In genomic region chr1:153537376-153537730, GRCh38 we compare ENCODE assay signal across 19 cellular contexts. TPM values are rescaled to one million over a fixed set of nuclear protein-coding genes. Genes with fewer than 3 reads are reported as not detected.
DNase-seq lines count a peak whose midpoint lies in the region; ATAC-seq, FAIRE-seq and TF ChIP-seq lines count a peak whose summit lies in the region.
"Had no signal": no experiment of that assay in that cellular context is flagged by ENCODE, and none has a peak within 500 bp of the region (broad histone marks: within the 10 kb centered on the region; RNA-seq: fewer than 3 reads in every experiment).

No MANE protein-coding gene starts in this region.

- H3K27ac ChIP-seq in Panc1 (ENCODE audit: low read length) (peak overlapping the region; percentile 96), small intestine (ENCODE audit: low read depth in 1 of 2, low read length in 1 of 2) (peak overlapping the region; percentile 42 to 98)

- DNase-seq in T-helper 2 cell treated with Interferon-gamma antibody and Interleukin-4, amounts not matched to agents 5 μg/mL and 100 μg/mL, for 36 hours (ENCODE audit: low spot score), result no peak
- no peak for DNase-seq in T-helper 2 cell
- DNase-seq in Panc1 (ENCODE audit: low read depth, low spot score), result no peak
- DNase-seq in small intestine, result no peak
- no peak for DNase-seq in midbrain (lab: John Stamatoyannopoulos, UW)
- no peak for DNase-seq in stimulated activated CD4-positive, alpha-beta T cell treated with anti-CD3 and anti-CD28 coated beads, Interleukin-15, amount 100 ng/mL, for 24 hours
- DNase-seq: GOT3; heart right ventricle; Karpas-422; NCI-H1694; NCI-H524; stimulated activated CD4-positive, alpha-beta T cell treated with anti-CD3 and anti-CD28 coated beads, Interleukin-4, amount 100 ng/mL, for 4 hours had no signal

- CTCF ChIA-PET in Panc1 (lab: Charles Lee), result interaction anchor here (0.6 to 0.9 kb wide), 2 partner anchors 29 to 138 kb away, joined by 5 to 6 read pairs; no protein-coding TSS in a partner anchor

- H3K9me3 Mint-ChIP-seq in T-helper 2 cell treated with Interferon-gamma antibody and Interleukin-4, amounts not matched to agents 5 μg/mL and 100 μg/mL, for 36 hours, result no peaks in the 10 kb centered on the region
- H3K9me3 Mint-ChIP-seq in dendritic cell treated with granulocyte-macrophage colony-stimulating factor and Interleukin-4, amounts not matched to agents 40 ng/mL and 50 ng/mL, for 4 days, result no peaks in the 10 kb centered on the region
- H3K9me3 Mint-ChIP-seq: nephron; stimulated activated memory B cell treated with anti-CD40 and anti-IgM and Interleukin-4, amounts not matched to agents 10 μg/mL and 1 μg/mL and 100 μg/mL, for 72 hours had no signal

- in situ Hi-C loops in Panc1 (cut with HindIII; ENCODE audit: low pct_unique_long_range_greater_than_20kb, low sequenced_read_pairs), result no loop called here

- no peak for TF ChIP-seq CTCF in Panc1 (IDR thresholded peaks at IDR 0.05)

- no peak overlapping the region for H3K4me3 ChIP-seq in Panc1 (ENCODE audit: low read depth in 2 of 2, low read length in 2 of 2)
- no peak overlapping the region for H3K4me3 ChIP-seq in small intestine (ENCODE audit: low read depth in 1 of 2, low read length in 2 of 2)

- peaks cover 39% of the 10 kb centered on the region for H3K36me3 Mint-ChIP-seq in T-helper 2 cell treated with Interferon-gamma antibody and Interleukin-4, amounts not matched to agents 5 μg/mL and 100 μg/mL, for 36 hours (ENCODE audit: low read depth)
- peaks cover 42% of the 10 kb centered on the region for H3K36me3 Mint-ChIP-seq in dendritic cell treated with granulocyte-macrophage colony-stimulating factor and Interleukin-4, amounts not matched to agents 40 ng/mL and 50 ng/mL, for 4 days (ENCODE audit: low read depth)

- peaks cover 70% of the 10 kb centered on the region for H3K4me1 ChIP-seq in Panc1 (ENCODE audit: control insufficient read depth, insufficient read depth, low read length)
- peaks cover 7 to 8% of the 10 kb centered on the region in 2 donors for H3K4me1 ChIP-seq in small intestine (ENCODE audit: control insufficient read depth in 2 of 2, insufficient read depth in 1 of 2, low read depth in 1 of 2, low read length in 1 of 2)

- no peak for FAIRE-seq in small intestine (lab: Jason Lieb, UNC)
- FAIRE-seq: A204.1 had no signal

- H3K36me3 ChIP-seq in Panc1 (ENCODE audit: control insufficient read depth, insufficient read depth, low read length), result no peaks in the 10 kb centered on the region; the same call in 1 of the 2 replicates
- H3K36me3 ChIP-seq in small intestine (ENCODE audit: control insufficient read depth in 2 of 2, insufficient read depth in 2 of 2, low read length in 2 of 2), result no peaks in the 10 kb centered on the region

- POLR2A ChIA-PET in Panc1 (lab: Charles Lee), result interaction anchor here (0.6 kb wide), 1 partner anchor 25 kb away, joined by 16 read pairs; no protein-coding TSS in a partner anchor

- peak overlapping the region; percentile 54 for H3K4me3 Mint-ChIP-seq in T-helper 2 cell treated with Interferon-gamma antibody and Interleukin-4, amounts not matched to agents 5 μg/mL and 100 μg/mL, for 36 hours
- no peak overlapping the region for H3K4me3 Mint-ChIP-seq in dendritic cell treated with granulocyte-macrophage colony-stimulating factor and Interleukin-4, amounts not matched to agents 40 ng/mL and 50 ng/mL, for 4 days
- H3K4me3 Mint-ChIP-seq: nephron had no signal

- H3K9me3 ChIP-seq in Panc1 (ENCODE audit: control insufficient read depth, insufficient read depth, low read depth, low read length) (no peaks in the 10 kb centered on the region), small intestine (ENCODE audit: control insufficient read depth, low read depth) (no peaks in the 10 kb centered on the region)
- H3K9me3 ChIP-seq: heart right ventricle had no signal

- no TSS peak for BruUV-seq in Panc1 (replicated peaks; lab: Mats Ljungman, UMichigan)

- WGBS in small intestine, 3 donors, result 94 to 98% (median 97%) methylated on average over 6 of the region's 6 CpGs

- intact Hi-C loops in Panc1 (cut with micrococcal nuclease; ENCODE audit: unreplicated experiment), result no loop called here
- intact Hi-C loops in dendritic cell treated with granulocyte-macrophage colony-stimulating factor and Interleukin-4, amounts not matched to agents 40 ng/mL and 50 ng/mL, for 4 days (cut with micrococcal nuclease), result no loop called here

- H3K27me3 ChIP-seq in Panc1 (ENCODE audit: control insufficient read depth, insufficient read depth, low read length), result no peaks in the 10 kb centered on the region
- no peaks in the 10 kb centered on the region for H3K27me3 ChIP-seq in small intestine (ENCODE audit: control insufficient read depth in 2 of 2, insufficient read depth in 2 of 2, low read length in 2 of 2)
- H3K27me3 ChIP-seq: heart right ventricle had no signal

- ATAC-seq in Panc1 (no peak), GM21360 (IDR thresholded peaks at IDR 0.05; ENCODE audit: unreplicated experiment) (no peak)
- ATAC-seq: heart right ventricle; stimulated activated memory B cell treated with anti-CD40 and anti-IgM and Interleukin-4, amounts not matched to agents 10 μg/mL and 1 μg/mL and 100 μg/mL, for 72 hours had no signal

- no peaks in the 10 kb centered on the region for H3K27me3 Mint-ChIP-seq in T-helper 2 cell treated with Interferon-gamma antibody and Interleukin-4, amounts not matched to agents 5 μg/mL and 100 μg/mL, for 36 hours (ENCODE audit: low read depth)
- H3K27me3 Mint-ChIP-seq in dendritic cell treated with granulocyte-macrophage colony-stimulating factor and Interleukin-4, amounts not matched to agents 40 ng/mL and 50 ng/mL, for 4 days, result no peaks in the 10 kb centered on the region
- H3K27me3 Mint-ChIP-seq: stimulated activated memory B cell treated with anti-CD40 and anti-IgM and Interleukin-4, amounts not matched to agents 10 μg/mL and 1 μg/mL and 100 μg/mL, for 72 hours had no signal

- H3K27ac Mint-ChIP-seq in T-helper 2 cell treated with Interferon-gamma antibody and Interleukin-4, amounts not matched to agents 5 μg/mL and 100 μg/mL, for 36 hours, result peak overlapping the region; percentile 98
- H3K27ac Mint-ChIP-seq in dendritic cell treated with granulocyte-macrophage colony-stimulating factor and Interleukin-4, amounts not matched to agents 40 ng/mL and 50 ng/mL, for 4 days, result peak overlapping the region; percentile 91

- H3K4me1 Mint-ChIP-seq in T-helper 2 cell treated with Interferon-gamma antibody and Interleukin-4, amounts not matched to agents 5 μg/mL and 100 μg/mL, for 36 hours (ENCODE audit: low read depth), result peaks cover 65% of the 10 kb centered on the region
- H3K4me1 Mint-ChIP-seq in dendritic cell treated with granulocyte-macrophage colony-stimulating factor and Interleukin-4, amounts not matched to agents 40 ng/mL and 50 ng/mL, for 4 days (ENCODE audit: low read depth), result peaks cover 89% of the 10 kb centered on the region

RNA-seq across cellular contexts. Expression of gene S100A6, which starts 1.6 kb away (rescaled TPM):
- 1,986 TPM for total RNA-seq in Panc1 (2021; ENCODE audit: unreplicated experiment)
- 6,225 TPM for polyA plus RNA-seq in Panc1 (2012; ENCODE audit: insufficient read length)
- polyA plus RNA-seq in small intestine, result 1,000 to 10,000 TPM; 1,645 to 4,929 (median 2,330) TPM
- total RNA-seq: OCI-LY7 had no signal

RNA-seq across cellular contexts. Expression of gene S100A5, which starts 3.4 kb away (rescaled TPM):
- 0.72 TPM for total RNA-seq in Panc1 (2021; ENCODE audit: unreplicated experiment)
- polyA plus RNA-seq in Panc1 (2012; ENCODE audit: insufficient read length), result 1.2 TPM
- polyA plus RNA-seq in small intestine, result under 1 TPM in 1 of 3 donors, not detected in 2; 0.18 TPM
- total RNA-seq: cerebellum, heart right ventricle, OCI-LY7 had no signal
- polyA plus RNA-seq: heart right ventricle had no signal

RNA-seq across cellular contexts. Expression of gene S100A4, which starts 8.3 kb away (rescaled TPM):
- total RNA-seq in Panc1 (2021; ENCODE audit: unreplicated experiment), result 773 TPM
- 817 TPM for polyA plus RNA-seq in Panc1 (2012; ENCODE audit: insufficient read length)
- polyA plus RNA-seq in small intestine, result 100 to 1,000 TPM in 2 of 3 donors, 10 to 100 TPM in 1; 49.6 to 230 (median 108) TPM

RNA-seq across cellular contexts. Expression of gene S100A3, which starts 11.7 kb away (rescaled TPM):
- 12.0 TPM for total RNA-seq in Panc1 (2021; ENCODE audit: unreplicated experiment)
- polyA plus RNA-seq in Panc1 (2012; ENCODE audit: insufficient read length), result 10.0 TPM
- 1 to 10 TPM in 2 of 3 donors, not detected in 1; 2.1 to 4.3 TPM for polyA plus RNA-seq in small intestine
- total RNA-seq: cerebellum, OCI-LY7 had no signal

RNA-seq across cellular contexts. Expression of gene S100A2, which starts 28.3 kb away (rescaled TPM):
- total RNA-seq in Panc1 (2021; ENCODE audit: unreplicated experiment), result 6.2 TPM
- 10.7 TPM for polyA plus RNA-seq in Panc1 (2012; ENCODE audit: insufficient read length)
- 1 to 10 TPM; 3.6 to 9.8 (median 5.4) TPM for polyA plus RNA-seq in small intestine
- total RNA-seq: cerebellum had no signal
